Comparison of ENCODE assay signal across 8 cellular contexts in genomic region chr11:108199446-108200321, GRCh38. TPM values are rescaled to one million over a fixed set of nuclear protein-coding genes. Genes with fewer than 3 reads are reported as not detected.
DNase-seq lines count a peak whose midpoint lies in the region; ATAC-seq and TF ChIP-seq lines count a peak whose summit lies in the region.

No MANE protein-coding gene starts in this region.

- H3K36me3 Mint-ChIP-seq in progenitor cell of endocrine pancreas (ENCODE audit: insufficient read depth), result peaks cover 18% of the 10 kb centered on the region

- no peak overlapping the region for H3K9ac ChIP-seq in DND-41 (ENCODE audit: low read depth, low read length)

- H3K36me3 ChIP-seq in DND-41 (ENCODE audit: insufficient read depth, low read length), result peaks cover 84% of the 10 kb centered on the region
- peaks cover 4% of the 10 kb centered on the region for H3K36me3 ChIP-seq in mucosa of descending colon (ENCODE audit: low read depth)

- no peak for DNase-seq in DND-41
- DNase-seq in KBM-7, result peak; percentile 52
- DNase-seq in activated naive CD4-positive, alpha-beta T cell treated with anti-CD3 and anti-CD28 coated beads, Interleukin-2, amount 50 U/mL, for 16 hours, result peak; percentile 78
- no peak for DNase-seq in mucosa of descending colon
- DNase-seq in OCI-M2 (lab: John Stamatoyannopoulos, UW; ENCODE audit: unreplicated experiment), result no peak
- DNase-seq in T-helper 9 cell, result no peak
- no peak for DNase-seq in progenitor cell of endocrine pancreas (ENCODE audit: low spot score, unreplicated experiment)

- H3K27me3 Mint-ChIP-seq in progenitor cell of endocrine pancreas, result no peaks in the 10 kb centered on the region

- peaks cover 50% of the 10 kb centered on the region for H4K20me1 ChIP-seq in DND-41 (ENCODE audit: insufficient read depth, low read length)

- peaks cover 99% of the 10 kb centered on the region for H3K79me2 ChIP-seq in DND-41 (ENCODE audit: insufficient read depth, low read length)

- H3K4me1 ChIP-seq in DND-41 (ENCODE audit: insufficient read depth, low read length) (no peaks in the 10 kb centered on the region), mucosa of descending colon (ENCODE audit: low read depth) (no peaks in the 10 kb centered on the region)

- no peaks in the 10 kb centered on the region for H3K27me3 ChIP-seq in DND-41 (ENCODE audit: insufficient read depth, low read length, poor library complexity)

- H3K9me3 Mint-ChIP-seq in progenitor cell of endocrine pancreas (ENCODE audit: low read depth), result peaks cover 3% of the 10 kb centered on the region

- H3K27ac ChIP-seq in DND-41 (ENCODE audit: low read length), result peak overlapping the region; percentile 23; the same call in 1 of the 2 replicates

- in situ Hi-C loops in KBM-7 (cut with MboI; ENCODE audit: low pct_unique_long_range_greater_than_20kb, low sequenced_read_pairs), result no loop called here

- no peak overlapping the region for H2AFZ ChIP-seq in DND-41 (ENCODE audit: low read depth, low read length)

- no peak for ATAC-seq in DND-41 (ENCODE audit: insufficient read depth, low read depth)
- ATAC-seq in GM21528 (IDR thresholded peaks at IDR 0.05; ENCODE audit: low FRiP score, unreplicated experiment), result peak; percentile 64
- peak; percentile 60 for ATAC-seq in mucosa of descending colon

- intact Hi-C loops in mucosa of descending colon (cut with DNase I, micrococcal nuclease), result no loop called here

- no peak overlapping the region for H3K27ac Mint-ChIP-seq in progenitor cell of endocrine pancreas

- H3K4me1 Mint-ChIP-seq in progenitor cell of endocrine pancreas (ENCODE audit: low read depth), result peaks cover 4% of the 10 kb centered on the region

- H3K4me3 ChIP-seq in DND-41 (ENCODE audit: low read depth in 1 of 2, low read length in 2 of 2), result no peak overlapping the region
- H3K4me3 ChIP-seq in mucosa of descending colon, result no peak overlapping the region

- no peak overlapping the region for H3K4me2 ChIP-seq in DND-41 (ENCODE audit: insufficient read depth, low read length)

- TF ChIP-seq CTCF in DND-41 (IDR thresholded peaks at IDR 0.05; ENCODE audit: borderline replicate concordance, extremely low read depth, low read length, poor library complexity, severe bottlenecking) (no peak), mucosa of descending colon (IDR thresholded peaks at IDR 0.05) (no peak), progenitor cell of endocrine pancreas (IDR thresholded peaks at IDR 0.05; ENCODE audit: unreplicated experiment) (no peak)

- H3K4me3 Mint-ChIP-seq in progenitor cell of endocrine pancreas (ENCODE audit: low read depth), result no peak overlapping the region

- peaks cover 8% of the 10 kb centered on the region for H3K9me3 ChIP-seq in DND-41 (ENCODE audit: insufficient read depth, low read length, severe bottlenecking)
- H3K9me3 ChIP-seq in mucosa of descending colon, result peaks cover 5% of the 10 kb centered on the region

RNA-seq across cellular contexts. Expression of gene NPAT, which starts 22.8 kb away (rescaled TPM):
- total RNA-seq in mucosa of descending colon, result 10 to 100 TPM; 11.1 to 15.8 (median 14.7) TPM
- 20.6 and 21.0 TPM in 2 replicates for total RNA-seq in progenitor cell of endocrine pancreas

RNA-seq across cellular contexts. Expression of gene ATM, which starts 23.2 kb away (rescaled TPM):
- total RNA-seq in mucosa of descending colon (10 to 100 TPM; 30.5 to 56.8 (median 36.4) TPM), progenitor cell of endocrine pancreas (79.2 and 79.5 TPM in 2 replicates)

Comparison
In these comparisons a context has a peak if more than half of its experiments do, and no peak if none do; other contexts are left out.
1. DNase-seq: peak in KBM-7 (single experiment) and activated naive CD4-positive, alpha-beta T cell treated with anti-CD3 and anti-CD28 coated beads, Interleukin-2, amount 50 U/mL, for 16 hours (single experiment); none in DND-41 (single experiment), mucosa of descending colon (0 of 3), OCI-M2 (single experiment), T-helper 9 cell (single experiment) and progenitor cell of endocrine pancreas (single experiment).